8 cellular contexts compared by ENCODE assay signal in genomic region chr7:106064836-106065559, GRCh38. TPM values are rescaled to one million over a fixed set of nuclear protein-coding genes. Genes with fewer than 3 reads are reported as not detected.
A peak's percentile ranks its signal among the peaks of the same experiment; 100 is the strongest.
DNase-seq lines count a peak whose midpoint lies in the region; ATAC-seq and TF ChIP-seq lines count a peak whose summit lies in the region.

No MANE protein-coding gene starts in this region.

- H3K4me1 ChIP-seq in body of pancreas, result peaks cover 26% of the 10 kb centered on the region

- no peak overlapping the region for H3K4me3 ChIP-seq in body of pancreas

- H3K27me3 ChIP-seq in body of pancreas, result no peaks in the 10 kb centered on the region

- peak; percentile 47 for DNase-seq in NCI-H146 treated with DMSO at 0.1 percent for 48 hours (lab: John Stamatoyannopoulos, UW; ENCODE audit: unreplicated experiment)
- peak; percentile 62 to 82 (median 80) for DNase-seq in body of pancreas
- DNase-seq in inferior parietal cortex (ENCODE audit: extremely low spot score), result peak; percentile 74
- DNase-seq in smooth muscle cell of the brain vasculature (ENCODE audit: low read depth, low spot score), result peak; percentile 74
- no peak for DNase-seq in NCI-H82 treated with DMSO at 0.1 percent for 48 hours (lab: John Stamatoyannopoulos, UW; ENCODE audit: unreplicated experiment)

- intact Hi-C loops in body of pancreas (cut with DNase I), result no loop called here

- TF ChIP-seq CTCF in C4-2B (conservative IDR thresholded peaks at IDR 0.05) (no peak), body of pancreas (IDR thresholded peaks at IDR 0.05) (no peak)

- H3K27ac ChIP-seq in C4-2B (peak overlapping the region; percentile 68), body of pancreas (peak overlapping the region; percentile 62 to 84 (median 69))

- peak; percentile 84 for ATAC-seq in body of pancreas
- no peak for ATAC-seq in HG03469 (IDR thresholded peaks at IDR 0.05; ENCODE audit: unreplicated experiment)
- ATAC-seq in HG02571 (IDR thresholded peaks at IDR 0.05; ENCODE audit: unreplicated experiment), result no peak

- no peaks in the 10 kb centered on the region for H3K9me3 ChIP-seq in body of pancreas

- TF ChIP-seq POLR2A in body of pancreas (IDR thresholded peaks at IDR 0.05), result peak in 1 of 3 donors; percentile 19

- WGBS in body of pancreas, 2 donors, result 30 to 47% methylated on average over 9 to 12 of the region's 12 CpGs

- no peaks in the 10 kb centered on the region for H3K36me3 ChIP-seq in body of pancreas (replicated peaks in 1 of 2; ENCODE audit: insufficient read depth in 1 of 2, low read depth in 2 of 2)

RNA-seq across cellular contexts. Expression of gene SYPL1, which starts 47.1 kb away (rescaled TPM):
- total RNA-seq in body of pancreas, result 10 to 100 TPM; 35.6 to 44.1 TPM
